15 cellular contexts compared by ENCODE assay signal in genomic region chr14:74663884-74664283, GRCh38. TPM values are rescaled to one million over a fixed set of nuclear protein-coding genes. Genes with fewer than 3 reads are reported as not detected.
DNase-seq lines count a peak whose midpoint lies in the region; ATAC-seq and TF ChIP-seq lines count a peak whose summit lies in the region.
"Had no signal": no experiment of that assay in that cellular context is flagged by ENCODE, and none has a peak within 500 bp of the region (broad histone marks: within the 10 kb centered on the region; RNA-seq: fewer than 3 reads in every experiment).

No MANE protein-coding gene starts in this region.

- peak; percentile 9 for ATAC-seq in thoracic aorta (ENCODE audit: insufficient number of reproducible peaks, low FRiP score, low read depth)
- ATAC-seq: activated CD8-positive, alpha-beta memory T cell treated with anti-CD3 and anti-CD28 coated beads, Interleukin-2, amount 10 ng/mL, durations not matched to agents 7 days and 5 days; activated T-helper 17 cell treated with anti-CD3 and anti-CD28 coated beads, Interleukin-2, amount 50 U/mL, for 72 hours; effector memory CD8-positive, alpha-beta T cell; K562 had no signal

- H3K4me1 ChIP-seq in thoracic aorta (ENCODE audit: control insufficient read depth in 1 of 2, low read depth in 2 of 2) = peaks cover 28 to 74% of the 10 kb centered on the region in 2 donors

- no peaks in the 10 kb centered on the region for H3K27me3 ChIP-seq in thoracic aorta (replicated peaks; ENCODE audit: insufficient read depth)

- peak overlapping the region; percentile 31 to 88 for H3K27ac ChIP-seq in coronary artery
- peak overlapping the region; percentile 87 to 91 for H3K27ac ChIP-seq in thoracic aorta

- H3K36me3 ChIP-seq in thoracic aorta = peaks cover 11% of the 10 kb centered on the region

- no peak for TF ChIP-seq CTCF in coronary artery (IDR thresholded peaks at IDR 0.05)
- no peak for TF ChIP-seq CTCF in thoracic aorta (IDR thresholded peaks at IDR 0.05)
- TF ChIP-seq CTCF in GM10266 (IDR thresholded peaks at IDR 0.05; ENCODE audit: control insufficient read depth, insufficient read depth, low read depth, missing control alignments) = no peak

- H3K9me3 ChIP-seq in thoracic aorta = no peaks in the 10 kb centered on the region

- no peak overlapping the region for H3K4me3 ChIP-seq in coronary artery
- no peak overlapping the region for H3K4me3 ChIP-seq in thoracic aorta
- H3K4me3 ChIP-seq: K562 had no signal

- peak; percentile 30 for DNase-seq in M059J (ENCODE audit: low read depth)
- DNase-seq in coronary artery (ENCODE audit: low spot score) = no peak
- peak; percentile 54 for DNase-seq in iris pigment epithelial cell (ENCODE audit: low read depth)
- DNase-seq in thoracic aorta (ENCODE audit: low spot score) = no peak
- DNase-seq in GM10266 (ENCODE audit: extremely low spot score) = no peak
- DNase-seq in globus pallidus (ENCODE audit: low spot score) = no peak
- DNase-seq in DMS 273 (lab: John Stamatoyannopoulos, UW; ENCODE audit: unreplicated experiment) = no peak
- DNase-seq: activated CD4-positive, alpha-beta T cell treated with anti-CD3 and anti-CD28 coated beads for 1 hour; activated CD8-positive, alpha-beta memory T cell treated with anti-CD3 and anti-CD28 coated beads, Interleukin-2, amount 10 ng/mL, durations not matched to agents 7 days and 5 days; AML-193; DND-41; effector memory CD8-positive, alpha-beta T cell; NCI-H2029 treated with DMSO at 0.1 percent for 48 hours had no signal

RNA-seq across cellular contexts. Expression of gene AREL1, which starts 49.0 kb away (rescaled TPM):
- total RNA-seq in M059J (2014; rRNA removed; shearing (Covaris generic)) = 20.3 and 25.8 TPM in 2 replicates
- total RNA-seq in thoracic aorta = 10 to 100 TPM; 29.6 to 51.4 TPM

RNA-seq across cellular contexts. Expression of gene FCF1, which starts 49.1 kb away (rescaled TPM):
- total RNA-seq in M059J (2014; rRNA removed; shearing (Covaris generic)) = 62.2 and 67.1 TPM in 2 replicates
- total RNA-seq in thoracic aorta = 10 to 100 TPM; 31.8 to 32.5 TPM

RNA-seq across cellular contexts. Expression of gene LTBP2, which starts 51.8 kb away (rescaled TPM):
- total RNA-seq in M059J (2014; rRNA removed; shearing (Covaris generic)) = 2.2 and 5.2 TPM in 2 replicates
- 100 to 1,000 TPM; 674 to 973 TPM for total RNA-seq in thoracic aorta

Comparison
In these comparisons a context has a peak if more than half of its experiments do, and no peak if none do; other contexts are left out.
1. DNase-seq: peak in M059J (single experiment) and iris pigment epithelial cell (single experiment); none in coronary artery (single experiment), thoracic aorta (single experiment), GM10266 (single experiment), globus pallidus (single experiment) and DMS 273 (single experiment).
2. RNA of gene LTBP2, which starts 51.8 kb away (total RNA-seq): 674 to 973 TPM in thoracic aorta; 2.2 to 5.2 TPM in M059J; every median in the first group is over 100 times any median in the second.